Comparison of ENCODE assay signal across 15 cellular contexts in the genomic region with DNA sequence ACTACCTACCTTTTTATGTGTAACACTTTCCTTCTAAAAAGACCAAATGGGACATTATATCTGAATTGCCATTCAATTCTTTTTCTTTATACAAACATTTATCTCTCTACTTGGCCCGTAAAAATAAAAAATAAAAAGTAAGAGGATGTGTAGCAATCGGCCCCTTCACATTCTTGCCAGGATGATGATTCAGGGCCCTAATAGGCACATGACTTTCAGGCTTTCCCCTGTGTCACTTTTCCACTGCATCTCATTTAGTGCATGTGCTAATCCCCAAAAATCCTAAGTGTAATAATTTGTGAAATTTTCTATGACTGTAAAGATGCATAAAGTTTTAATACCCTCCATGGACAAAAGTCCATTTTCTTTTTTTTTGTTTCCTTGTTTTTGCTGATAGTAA. TPM values are rescaled to one million over a fixed set of nuclear protein-coding genes. Genes with fewer than 3 reads are reported as not detected.
DNase-seq lines count a peak whose midpoint lies in the region; ATAC-seq, FAIRE-seq and TF ChIP-seq lines count a peak whose summit lies in the region.
"Had no signal": no experiment of that assay in that cellular context is flagged by ENCODE, and none has a peak within 500 bp of the region (broad histone marks: within the 10 kb centered on the region; RNA-seq: fewer than 3 reads in every experiment).

No MANE protein-coding gene starts in this region.

- no peaks in the 10 kb centered on the region for H3K27me3 Mint-ChIP-seq in progenitor cell of endocrine pancreas
- H3K27me3 Mint-ChIP-seq: B cell had no signal

- POLR2A ChIA-PET in HepG2 (lab: Yijun Ruan, JAX), result no interaction called here

- H3K4me3 ChIP-seq in adrenal gland (no peak overlapping the region), HepG2 (replicated peaks in 1 of 3; ENCODE audit: insufficient read depth in 1 of 3, low read depth in 2 of 3, low read length in 3 of 3) (no peak overlapping the region)

- no peaks in the 10 kb centered on the region for H3K27me3 ChIP-seq in adrenal gland
- H3K27me3 ChIP-seq in HepG2 (ENCODE audit: control insufficient read depth in 1 of 2, insufficient read depth in 2 of 2, low read length in 2 of 2), result no peaks in the 10 kb centered on the region

- H3K9me3 ChIP-seq in adrenal gland (replicated peaks in 1 of 3) (no peaks in the 10 kb centered on the region), HepG2 (ENCODE audit: low read length) (no peaks in the 10 kb centered on the region)

- FAIRE-seq in HepG2 (lab: Jason Lieb, UNC), result no peak
- FAIRE-seq: colon had no signal

- CTCF ChIA-PET in HepG2 (lab: Yijun Ruan, JAX; ENCODE audit: low intra/inter-chr PET ratio, low total read pairs), result no interaction called here

- TF ChIP-seq POLR2A in adrenal gland (IDR thresholded peaks at IDR 0.05) (no peak), HepG2 (IDR thresholded peaks at IDR 0.05; ENCODE audit: insufficient read depth in 1 of 2, low read depth in 2 of 2, low read length in 2 of 2) (no peak)

- no peaks in the 10 kb centered on the region for H3K36me3 Mint-ChIP-seq in progenitor cell of endocrine pancreas (ENCODE audit: insufficient read depth)

- H4K20me1 ChIP-seq in HepG2 (ENCODE audit: insufficient read depth, low read length), result no peaks in the 10 kb centered on the region

- TF ChIP-seq EP300 in HepG2 (IDR thresholded peaks at IDR 0.05; ENCODE audit: low read depth in 2 of 2, low read length in 2 of 2) (no peak), HepG2 (CRISPR knock-in tag; IDR thresholded peaks at IDR 0.05; ENCODE audit: borderline replicate concordance) (no peak)

- 22 to 40% (median 30%) methylated on average over 2 of the region's 2 CpGs for WGBS in adrenal gland, 4 donors
- 25% methylated on average over 2 of the region's 2 CpGs for WGBS in HepG2 (ENCODE audit: low lambda C conversion rate)

- H2AFZ ChIP-seq in HepG2 (ENCODE audit: low read length), result no peak overlapping the region

- BruUV-seq in HepG2 (replicated peaks; lab: Mats Ljungman, UMichigan), result no TSS peak

- DNase-seq in A172 (ENCODE audit: low spot score) (peak; percentile 44), HS-5 (ENCODE audit: low read depth) (peak; percentile 60), adrenal gland (peak in 4 of 7 donors; percentile 33 to 40 (median 39)), iris pigment epithelial cell (ENCODE audit: low read depth) (peak; percentile 88), NCI-H510A (lab: John Stamatoyannopoulos, UW) (no peak), progenitor cell of endocrine pancreas (ENCODE audit: low spot score, unreplicated experiment) (no peak), HepG2 (ENCODE audit: low spot score) (no peak), 8988T (no peak)
- DNase-seq: activated CD4-positive, alpha-beta T cell treated with anti-CD3 and anti-CD28 coated beads for 48 hours; activated effector memory CD4-positive, alpha-beta T cell treated with anti-CD3 and anti-CD28 coated beads, Interleukin-2, amount 50 U/mL, for 16 hours; hypothalamus; Karpas-422; NCI-H2227 treated with DMSO at 0.1 percent for 48 hours had no signal

- intact Hi-C loops in adrenal gland (cut with DNase I) (no loop called here), HepG2 (cut with micrococcal nuclease; ENCODE audit: unreplicated experiment) (no loop called here)

- no peak for TF ChIP-seq RAD21 in HepG2 (CRISPR knock-in tag; IDR thresholded peaks at IDR 0.05)

- H3K27ac ChIP-seq in adrenal gland, result peak overlapping the region in 1 of 5 donors; percentile 41
- H3K27ac ChIP-seq in HepG2 (ENCODE audit: extremely low read length, insufficient read depth, low read length), result no peak overlapping the region

- H3K4me1 ChIP-seq in adrenal gland (replicated peaks in 1 of 2) (no peaks in the 10 kb centered on the region), HepG2 (ENCODE audit: insufficient read depth, low read length) (no peaks in the 10 kb centered on the region)

- no peak overlapping the region for H3K27ac Mint-ChIP-seq in progenitor cell of endocrine pancreas

- in situ Hi-C loops in HepG2 (cut with HindIII; ENCODE audit: extremely low pct_ligation_motif_present, low pct_unique_long_range_greater_than_20kb), result no loop called here

- no peaks in the 10 kb centered on the region for H3K79me2 ChIP-seq in HepG2 (ENCODE audit: insufficient read depth, low read length)

- H3K9ac ChIP-seq in HepG2 (ENCODE audit: insufficient read depth, low read depth, low read length), result no peak overlapping the region

- no peak for ATAC-seq in HepG2

- TF ChIP-seq CTCF in adrenal gland (IDR thresholded peaks at IDR 0.05) (no peak), progenitor cell of endocrine pancreas (IDR thresholded peaks at IDR 0.05; ENCODE audit: unreplicated experiment) (no peak), HepG2 (CRISPR knock-in tag; IDR thresholded peaks at IDR 0.05) (no peak)

- H3K4me1 Mint-ChIP-seq in progenitor cell of endocrine pancreas (ENCODE audit: low read depth), result peaks cover 1% of the 10 kb centered on the region

- no peak overlapping the region for H3K4me3 Mint-ChIP-seq in progenitor cell of endocrine pancreas (ENCODE audit: low read depth)
- H3K4me3 Mint-ChIP-seq: B cell had no signal

- H3K36me3 ChIP-seq in adrenal gland (replicated peaks in 1 of 2) (no peaks in the 10 kb centered on the region), HepG2 (replicated peaks in 1 of 2; ENCODE audit: control insufficient read depth in 1 of 2, insufficient read depth in 2 of 2, low read length in 2 of 2) (no peaks in the 10 kb centered on the region)

- H3K4me2 ChIP-seq in HepG2 (ENCODE audit: low read depth, low read length), result no peak overlapping the region

- peaks cover 7% of the 10 kb centered on the region for H3K9me3 Mint-ChIP-seq in progenitor cell of endocrine pancreas (ENCODE audit: low read depth)

TF ChIP-seq in HepG2, 621 proteins besides CTCF, POLR2A, EP300 and RAD21:
- TF ChIP-seq, protein P1, sequence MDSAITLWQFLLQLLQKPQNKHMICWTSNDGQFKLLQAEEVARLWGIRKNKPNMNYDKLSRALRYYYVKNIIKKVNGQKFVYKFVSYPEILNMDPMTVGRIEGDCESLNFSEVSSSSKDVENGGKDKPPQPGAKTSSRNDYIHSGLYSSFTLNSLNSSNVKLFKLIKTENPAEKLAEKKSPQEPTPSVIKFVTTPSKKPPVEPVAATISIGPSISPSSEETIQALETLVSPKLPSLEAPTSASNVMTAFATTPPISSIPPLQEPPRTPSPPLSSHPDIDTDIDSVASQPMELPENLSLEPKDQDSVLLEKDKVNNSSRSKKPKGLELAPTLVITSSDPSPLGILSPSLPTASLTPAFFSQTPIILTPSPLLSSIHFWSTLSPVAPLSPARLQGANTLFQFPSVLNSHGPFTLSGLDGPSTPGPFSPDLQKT (CRISPR knock-in tag; IDR thresholded peaks at IDR 0.05; ENCODE audit: borderline replicate concordance), result no peak
- TF ChIP-seq PHF8 (CRISPR knock-in tag; IDR thresholded peaks at IDR 0.05) (no peak), SIX4 (CRISPR knock-in tag; IDR thresholded peaks at IDR 0.05) (no peak), EEA1 (CRISPR knock-in tag; IDR thresholded peaks at IDR 0.05; ENCODE audit: borderline replicate concordance) (no peak), RFX5 (IDR thresholded peaks at IDR 0.05; ENCODE audit: low read depth, low read length) (no peak), FIP1L1 (IDR thresholded peaks at IDR 0.05; ENCODE audit: borderline replicate concordance, insufficient read depth, low read depth, low read length) (no peak), ZNF317 (CRISPR knock-in tag; IDR thresholded peaks at IDR 0.05) (no peak), ZNF136 (CRISPR knock-in tag; IDR thresholded peaks at IDR 0.05; ENCODE audit: low read depth) (no peak), FOXK1 (CRISPR knock-in tag; IDR thresholded peaks at IDR 0.05; ENCODE audit: borderline replicate concordance, low read depth) (no peak), CENPT (CRISPR knock-in tag; IDR thresholded peaks at IDR 0.05; ENCODE audit: low read depth) (no peak), ZNF207 (IDR thresholded peaks at IDR 0.05; ENCODE audit: borderline replicate concordance) (no peak)

RNA-seq across cellular contexts. Expression of a gene that starts 23.0 kb away (rescaled TPM):
- total RNA-seq in A172 (2014; rRNA removed; shearing (Covaris generic)), result 42.8 and 54.7 TPM in 2 replicates
- total RNA-seq in adrenal gland, result 10 to 100 TPM; 14.3 to 23.8 (median 17.4) TPM
- 10 to 100 TPM in 1 of 3 donors, 1 to 10 TPM in 2; 6.3 to 23.5 (median 7.2) TPM for polyA plus RNA-seq in adrenal gland
- total RNA-seq in progenitor cell of endocrine pancreas, result 105 and 110 TPM in 2 replicates
- total RNA-seq in HepG2 (2016; rRNA removed; fragmentation: Illumina TruSeq; extraction: Trizol), result 46.5 and 60.2 TPM in 2 replicates
- 8.5 and 11.5 TPM in 2 replicates for total RNA-seq in HepG2 (2016; cell fraction: cytosol; rRNA removed; fragmentation: Illumina TruSeq; extraction: Trizol; ENCODE audit: low read depth)
- 52.7 and 57.3 TPM in 2 replicates for total RNA-seq in HepG2 (2016; cell fraction: insoluble cytoplasmic fraction; rRNA removed; fragmentation: Illumina TruSeq; extraction: Trizol)
- 14.5 and 16.1 TPM in 2 replicates for total RNA-seq in HepG2 (2016; cell fraction: membrane; rRNA removed; fragmentation: Illumina TruSeq; extraction: Trizol)
- 81.0 and 90.0 TPM in 2 replicates for total RNA-seq in HepG2 (2016; cell fraction: nucleus; rRNA removed; fragmentation: Illumina TruSeq; extraction: Trizol)
- 12.1 and 12.6 TPM in 2 replicates for polyA plus RNA-seq in HepG2 (2011; rRNA removed)
- 3.3 and 7.0 TPM in 2 replicates for polyA plus RNA-seq in HepG2 (2011; cell fraction: cytosol; rRNA removed)
- polyA plus RNA-seq in HepG2 (2011; cell fraction: nucleus; rRNA removed), result 11.9 and 12.3 TPM in 2 replicates
- polyA plus RNA-seq in HepG2 (2012), result 30.7 and 30.9 TPM in 2 replicates
- polyA plus RNA-seq in HepG2 (2016; cell fraction: cytosol; fragmentation: Illumina TruSeq; extraction: Trizol; ENCODE audit: low read depth), result 0.71 and 1.0 TPM in 2 replicates
- 25.8 and 28.7 TPM in 2 replicates for polyA plus RNA-seq in HepG2 (2016; cell fraction: insoluble cytoplasmic fraction; fragmentation: Illumina TruSeq; extraction: Trizol; ENCODE audit: low read depth)
- 3.3 and 4.5 TPM in 2 replicates for polyA plus RNA-seq in HepG2 (2016; cell fraction: membrane; fragmentation: Illumina TruSeq; extraction: Trizol; ENCODE audit: low read depth)
- 61.4 and 62.9 TPM in 2 replicates for polyA plus RNA-seq in HepG2 (2016; cell fraction: nucleus; fragmentation: Illumina TruSeq; extraction: Trizol; ENCODE audit: insufficient read depth, low read depth)
- polyA minus RNA-seq in HepG2 (2011; rRNA and poly(A)+ RNA removed; ENCODE audit: low replicate concordance), result 8.3 and 27.4 TPM in 2 replicates
- polyA minus RNA-seq in HepG2 (2011; cell fraction: cytosol; rRNA and poly(A)+ RNA removed), result 22.0 and 22.2 TPM in 2 replicates
- polyA minus RNA-seq in HepG2 (2011; cell fraction: nucleus; rRNA and poly(A)+ RNA removed), result 95.1 and 96.8 TPM in 2 replicates

Comparison
In these comparisons a context has a peak if more than half of its experiments do, and no peak if none do; other contexts are left out.
1. DNase-seq: peak in A172 (single experiment), HS-5 (single experiment), adrenal gland (4 of 7) and iris pigment epithelial cell (single experiment); none in NCI-H510A (single experiment), progenitor cell of endocrine pancreas (single experiment), HepG2 (single experiment) and 8988T (single experiment).